Comparison of ENCODE assay signal across 8 cellular contexts in the genomic region with DNA sequence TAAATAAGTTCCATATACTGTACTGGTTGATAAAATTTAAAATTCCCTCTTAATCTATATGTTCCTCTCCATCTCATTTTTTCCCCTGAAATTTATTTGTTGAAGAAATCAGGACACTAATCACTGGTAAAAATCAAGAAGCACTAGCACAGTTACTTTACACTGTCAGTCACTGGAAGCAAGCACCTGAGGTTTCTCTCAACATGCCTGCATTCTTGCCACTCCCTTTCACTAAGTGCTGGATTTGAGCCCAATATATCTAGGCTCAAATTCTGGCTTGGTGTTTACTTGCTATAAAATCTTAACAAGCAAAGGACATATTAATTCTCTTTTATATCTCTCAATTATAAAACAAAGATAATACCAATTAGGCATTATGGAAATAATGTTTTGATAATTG. TPM values are rescaled to one million over a fixed set of nuclear protein-coding genes. Genes with fewer than 3 reads are reported as not detected.
DNase-seq lines count a peak whose midpoint lies in the region; ATAC-seq, FAIRE-seq and TF ChIP-seq lines count a peak whose summit lies in the region.

No MANE protein-coding gene starts in this region.

- FAIRE-seq in RCC 7860 (lab: Jason Lieb, UNC) = no peak

- no peak for TF ChIP-seq CTCF in neural crest cell (conservative IDR thresholded peaks at IDR 0.05)

- no peak for ATAC-seq in effector memory CD8-positive, alpha-beta T cell (replicated peaks)
- ATAC-seq in GM21786 (IDR thresholded peaks at IDR 0.05; ENCODE audit: unreplicated experiment) (no peak), GM19455 (IDR thresholded peaks at IDR 0.05; ENCODE audit: unreplicated experiment) (no peak), GM21360 (IDR thresholded peaks at IDR 0.05; ENCODE audit: unreplicated experiment) (no peak)

- DNase-seq in DMS 273 (lab: John Stamatoyannopoulos, UW; ENCODE audit: unreplicated experiment) (peak; percentile 89), NCI-H2227 (lab: John Stamatoyannopoulos, UW; ENCODE audit: unreplicated experiment) (peak; percentile 33), neural crest cell (ENCODE audit: low read depth, low spot score) (no peak), RCC 7860 (ENCODE audit: low spot score) (no peak)
- DNase-seq in effector memory CD8-positive, alpha-beta T cell = no peak

- peak overlapping the region; percentile 94 to 96 for H3K27ac Mint-ChIP-seq in effector memory CD8-positive, alpha-beta T cell
- peak overlapping the region; percentile 99 for H3K27ac Mint-ChIP-seq in neural crest cell (ENCODE audit: unreplicated experiment)

- H3K9me3 Mint-ChIP-seq in effector memory CD8-positive, alpha-beta T cell = no peaks in the 10 kb centered on the region
- H3K9me3 Mint-ChIP-seq in neural crest cell = peaks cover 5% of the 10 kb centered on the region

- H3K27me3 Mint-ChIP-seq in effector memory CD8-positive, alpha-beta T cell = no peaks in the 10 kb centered on the region
- no peaks in the 10 kb centered on the region for H3K27me3 Mint-ChIP-seq in neural crest cell (ENCODE audit: low read depth)

- H3K4me3 Mint-ChIP-seq in effector memory CD8-positive, alpha-beta T cell = no peak overlapping the region
- H3K4me3 Mint-ChIP-seq in neural crest cell = peak overlapping the region; percentile 73

- peaks cover 21 to 33% of the 10 kb centered on the region in 2 donors for H3K4me1 Mint-ChIP-seq in effector memory CD8-positive, alpha-beta T cell (ENCODE audit: low read depth in 2 of 2)
- peaks cover 42% of the 10 kb centered on the region for H3K4me1 Mint-ChIP-seq in neural crest cell

- peaks cover 81% of the 10 kb centered on the region for H3K36me3 Mint-ChIP-seq in effector memory CD8-positive, alpha-beta T cell (ENCODE audit: insufficient read depth)
- H3K36me3 Mint-ChIP-seq in neural crest cell (ENCODE audit: low read depth) = peaks cover 31% of the 10 kb centered on the region

RNA-seq across cellular contexts. Expression of a gene that starts 58.7 kb away (rescaled TPM):
- total RNA-seq in neural crest cell = 86.3 and 99.1 TPM in 2 replicates

Comparison
In these comparisons a context has a peak if more than half of its experiments do, and no peak if none do; other contexts are left out.
1. DNase-seq: peak in DMS 273 (single experiment) and NCI-H2227 (single experiment); none in effector memory CD8-positive, alpha-beta T cell (0 of 3), neural crest cell (single experiment) and RCC 7860 (single experiment).